In genomic region chr1:113982955-113983742, GRCh38 we compare ENCODE assay signal across 11 cellular contexts. TPM values are rescaled to one million over a fixed set of nuclear protein-coding genes. Genes with fewer than 3 reads are reported as not detected.
DNase-seq lines count a peak whose midpoint lies in the region; ATAC-seq, FAIRE-seq and TF ChIP-seq lines count a peak whose summit lies in the region.
"Had no signal": no experiment of that assay in that cellular context is flagged by ENCODE, and none has a peak within 500 bp of the region (broad histone marks: within the 10 kb centered on the region; RNA-seq: fewer than 3 reads in every experiment).

No MANE protein-coding gene starts in this region.

- H3K27ac ChIP-seq in kidney (ENCODE audit: low read depth in 2 of 2, low read length in 2 of 2) (no peak overlapping the region), body of pancreas (peak overlapping the region in 1 of 4 donors; percentile 43)
- H3K27ac ChIP-seq: VCaP had no signal

- H3K4me1 Mint-ChIP-seq in T-helper 17 cell = peaks cover 18% of the 10 kb centered on the region
- H3K4me1 Mint-ChIP-seq in stimulated activated effector memory CD8-positive, alpha-beta T cell treated with anti-CD3 and anti-CD28 coated beads, Interleukin-12 subunit alpha, Interleukin-12 subunit beta, amount 100 ng/mL, for 72 hours = peaks cover 18% of the 10 kb centered on the region

- 71 to 72% methylated on average over 13 to 14 of the region's 14 CpGs for WGBS in body of pancreas, 2 donors

- TF ChIP-seq POLR2A in body of pancreas (IDR thresholded peaks at IDR 0.05) = no peak

- H3K9me3 Mint-ChIP-seq in stimulated activated effector memory CD8-positive, alpha-beta T cell treated with anti-CD3 and anti-CD28 coated beads, Interleukin-12 subunit alpha, Interleukin-12 subunit beta, amount 100 ng/mL, for 72 hours = no peaks in the 10 kb centered on the region

- no peak for ATAC-seq in T-helper 17 cell
- ATAC-seq in stimulated activated effector memory CD8-positive, alpha-beta T cell treated with anti-CD3 and anti-CD28 coated beads, Interleukin-12 subunit alpha, Interleukin-12 subunit beta, amount 100 ng/mL, for 72 hours = no peak
- ATAC-seq in body of pancreas = no peak
- no peak for ATAC-seq in GM21528 (IDR thresholded peaks at IDR 0.05; ENCODE audit: low FRiP score, unreplicated experiment)

- H3K4me1 ChIP-seq in kidney (ENCODE audit: control insufficient read depth in 1 of 2, insufficient read depth in 1 of 2, low read depth in 1 of 2, low read length in 2 of 2) (peaks cover 4 to 22% of the 10 kb centered on the region in 2 donors), body of pancreas (peaks cover 18% of the 10 kb centered on the region)

- intact Hi-C loops in kidney (cut with DNase I) = no loop called here
- intact Hi-C loops in body of pancreas (cut with DNase I) = loop anchor here (5.0 kb wide), 1 partner anchor 294 kb away; no protein-coding TSS in a partner anchor

- H3K27me3 ChIP-seq in body of pancreas = no peaks in the 10 kb centered on the region

- peaks cover 3% of the 10 kb centered on the region for H3K36me3 Mint-ChIP-seq in T-helper 17 cell (ENCODE audit: low read depth)
- H3K36me3 Mint-ChIP-seq in stimulated activated effector memory CD8-positive, alpha-beta T cell treated with anti-CD3 and anti-CD28 coated beads, Interleukin-12 subunit alpha, Interleukin-12 subunit beta, amount 100 ng/mL, for 72 hours = peaks cover 16% of the 10 kb centered on the region

- H3K4me3 ChIP-seq in HFF-Myc (replicated peaks; ENCODE audit: low read depth, low read length) = peak overlapping the region; percentile 29
- H3K4me3 ChIP-seq in kidney (ENCODE audit: low read length in 2 of 2) = peak overlapping the region; percentile 17 to 42
- H3K4me3 ChIP-seq in body of pancreas = no peak overlapping the region

- no peak overlapping the region for H3K4me3 Mint-ChIP-seq in T-helper 17 cell
- no peak overlapping the region for H3K4me3 Mint-ChIP-seq in stimulated activated effector memory CD8-positive, alpha-beta T cell treated with anti-CD3 and anti-CD28 coated beads, Interleukin-12 subunit alpha, Interleukin-12 subunit beta, amount 100 ng/mL, for 72 hours

- H3K9me3 ChIP-seq in T-helper 17 cell (ENCODE audit: control insufficient read depth, low read length, poor library complexity, severe bottlenecking) (no peaks in the 10 kb centered on the region), kidney (ENCODE audit: control insufficient read depth in 1 of 2, low read length in 2 of 2) (no peaks in the 10 kb centered on the region), body of pancreas (no peaks in the 10 kb centered on the region)

- H3K27me3 Mint-ChIP-seq in T-helper 17 cell = no peaks in the 10 kb centered on the region

- FAIRE-seq in kidney (lab: Jason Lieb, UNC) = no peak
- no peak for FAIRE-seq in RCC 7860 (lab: Jason Lieb, UNC)

- H3K27ac Mint-ChIP-seq in T-helper 17 cell = peak overlapping the region; percentile 94
- H3K27ac Mint-ChIP-seq in stimulated activated effector memory CD8-positive, alpha-beta T cell treated with anti-CD3 and anti-CD28 coated beads, Interleukin-12 subunit alpha, Interleukin-12 subunit beta, amount 100 ng/mL, for 72 hours = peak overlapping the region; percentile 77

- no peaks in the 10 kb centered on the region for H3K36me3 ChIP-seq in kidney (ENCODE audit: control insufficient read depth in 1 of 2, insufficient read depth in 2 of 2, low read length in 2 of 2)
- H3K36me3 ChIP-seq in body of pancreas (replicated peaks in 1 of 2; ENCODE audit: insufficient read depth in 1 of 2, low read depth in 2 of 2) = no peaks in the 10 kb centered on the region

- no peak for TF ChIP-seq CTCF in HFF-Myc (IDR thresholded peaks at IDR 0.05; ENCODE audit: low read depth, low read length, missing control alignments)
- no peak for TF ChIP-seq CTCF in kidney (IDR thresholded peaks at IDR 0.05; ENCODE audit: borderline replicate concordance, extremely low read depth, insufficient read depth)
- TF ChIP-seq CTCF in body of pancreas (IDR thresholded peaks at IDR 0.05) = no peak

- H3K9ac ChIP-seq in kidney (ENCODE audit: low read length in 2 of 2) = no peak overlapping the region

- DNase-seq in HFF-Myc (ENCODE audit: extremely low read depth, low read depth) = no peak
- no peak for DNase-seq in T-helper 17 cell
- DNase-seq in kidney = no peak
- DNase-seq in stimulated activated effector memory CD8-positive, alpha-beta T cell treated with anti-CD3 and anti-CD28 coated beads, Interleukin-12 subunit alpha, Interleukin-12 subunit beta, amount 100 ng/mL, for 72 hours (ENCODE audit: low spot score in 2 of 2) = no peak
- no peak for DNase-seq in body of pancreas
- no peak for DNase-seq in RCC 7860 (ENCODE audit: low spot score)
- DNase-seq in AG08395 (ENCODE audit: low spot score) = no peak
- DNase-seq: activated naive CD4-positive, alpha-beta T cell treated with Interleukin-2 at 50 U/mL for 16 hours; stimulated activated CD8-positive, alpha-beta memory T cell treated with anti-CD3 and anti-CD28 coated beads, Interleukin-4, amount 100 ng/mL, for 48 hours had no signal

RNA-seq across cellular contexts. Expression of gene OLFML3, which starts 3.9 kb away (rescaled TPM):
- total RNA-seq in T-helper 17 cell = 1 to 10 TPM; 1.0 to 1.2 TPM
- total RNA-seq in kidney = 13.5 TPM
- polyA plus RNA-seq in kidney (ENCODE audit: insufficient read depth, low read depth, low replicate concordance) = 22.9 TPM
- total RNA-seq in body of pancreas = 10 to 100 TPM in 1 of 2 donors, 1 to 10 TPM in 1; 9.9 to 30.7 TPM

RNA-seq across cellular contexts. Expression of gene HIPK1, which starts 54.0 kb away (rescaled TPM):
- 100 to 1,000 TPM; 228 to 253 TPM for total RNA-seq in T-helper 17 cell
- total RNA-seq in kidney = 65.0 TPM
- polyA plus RNA-seq in kidney (ENCODE audit: insufficient read depth, low read depth, low replicate concordance) = 8.4 TPM
- total RNA-seq in body of pancreas = 10 to 100 TPM; 22.7 to 30.1 TPM

Comparison
In these comparisons a context has a peak if more than half of its experiments do, and no peak if none do; other contexts are left out.
1. H3K4me3 ChIP-seq: peak in HFF-Myc (single experiment) and kidney (2 of 2); none in body of pancreas (0 of 2).